Comparison of ENCODE assay signal across 11 cellular contexts in genomic region chr4:25253072-25253447, GRCh38. TPM values are rescaled to one million over a fixed set of nuclear protein-coding genes. Genes with fewer than 3 reads are reported as not detected.
DNase-seq lines count a peak whose midpoint lies in the region; ATAC-seq and TF ChIP-seq lines count a peak whose summit lies in the region.
"Had no signal": no experiment of that assay in that cellular context is flagged by ENCODE, and none has a peak within 500 bp of the region (broad histone marks: within the 10 kb centered on the region; RNA-seq: fewer than 3 reads in every experiment).

No MANE protein-coding gene starts in this region.

- peaks cover 3% of the 10 kb centered on the region for H3K36me3 ChIP-seq in breast epithelium
- H3K36me3 ChIP-seq in SK-N-SH (replicated peaks in 1 of 2; ENCODE audit: control insufficient read depth in 1 of 2, insufficient read depth in 2 of 2, low read length in 1 of 2), result peaks cover 3 to 17% of the 10 kb centered on the region in 2 experiments
- H3K36me3 ChIP-seq: neural progenitor cell had no signal

- no TSS peak for BruUV-seq in MCF 10A (replicated peaks; lab: Mats Ljungman, UMichigan)

- no peak for TF ChIP-seq POLR2A in breast epithelium (IDR thresholded peaks at IDR 0.05)

- H3K4me3 ChIP-seq in breast epithelium (no peak overlapping the region), SK-N-SH (ENCODE audit: low read depth in 2 of 2, low read length in 1 of 2) (no peak overlapping the region)
- H3K4me3 ChIP-seq: neural progenitor cell, SK-N-MC had no signal

- peak overlapping the region; percentile 51; the same call in 1 of the 2 replicates for H3K4me2 ChIP-seq in SK-N-SH
- H3K4me2 ChIP-seq: neural progenitor cell had no signal

- no peak for TF ChIP-seq RAD21 in SK-N-SH (IDR thresholded peaks at IDR 0.05; ENCODE audit: low read length)

- no peak overlapping the region for H2AFZ ChIP-seq in SK-N-SH (ENCODE audit: low read depth)
- H2AFZ ChIP-seq: neural progenitor cell had no signal

- H3K9ac ChIP-seq in SK-N-SH, result no peak overlapping the region
- H3K9ac ChIP-seq: neural progenitor cell had no signal

- no peaks in the 10 kb centered on the region for H3K9me3 Mint-ChIP-seq in MCF 10A (ENCODE audit: unreplicated experiment)
- H3K9me3 Mint-ChIP-seq in immature natural killer cell, result no peaks in the 10 kb centered on the region
- no peaks in the 10 kb centered on the region for H3K9me3 Mint-ChIP-seq in type B pancreatic cell

- no peaks in the 10 kb centered on the region for H3K4me1 ChIP-seq in breast epithelium
- H3K4me1 ChIP-seq in SK-N-SH (ENCODE audit: control insufficient read depth in 1 of 2, insufficient read depth in 2 of 2, low read depth in 1 of 2, low read length in 1 of 2), result no peaks in the 10 kb centered on the region
- H3K4me1 ChIP-seq: neural progenitor cell had no signal

- CTCF ChIA-PET in MCF 10A (lab: Yijun Ruan, JAX), result interaction anchor here (1.0 to 1.8 kb wide), 3 partner anchors 9 to 45 kb away, joined by 3 to 12 read pairs (median 4); no protein-coding TSS in a partner anchor
- CTCF ChIA-PET in SK-N-SH (lab: Yijun Ruan, JAX), result interaction anchor here (0.7 to 1.4 kb wide), 2 partner anchors 9 to 105 kb away, joined by 3 to 4 read pairs; no protein-coding TSS in a partner anchor

- H3K9me3 ChIP-seq in breast epithelium (no peaks in the 10 kb centered on the region), SK-N-SH (no peaks in the 10 kb centered on the region)

- no peak overlapping the region for H3K4me3 Mint-ChIP-seq in MCF 10A (ENCODE audit: unreplicated experiment)
- H3K4me3 Mint-ChIP-seq in immature natural killer cell, result no peak overlapping the region
- H3K4me3 Mint-ChIP-seq in type B pancreatic cell, result no peak overlapping the region
- H3K4me3 Mint-ChIP-seq: neural progenitor cell had no signal

- WGBS in SK-N-SH (ENCODE audit: low lambda C conversion rate), result 16% methylated on average over 2 of the region's 2 CpGs

- no peaks in the 10 kb centered on the region for H3K9me2 ChIP-seq in SK-N-SH

- H3K27me3 ChIP-seq in breast epithelium (no peaks in the 10 kb centered on the region), SK-N-SH (ENCODE audit: insufficient read depth) (no peaks in the 10 kb centered on the region)
- H3K27me3 ChIP-seq: neural progenitor cell had no signal

- H3K27me3 Mint-ChIP-seq in MCF 10A (ENCODE audit: insufficient read depth, unreplicated experiment), result no peaks in the 10 kb centered on the region
- no peaks in the 10 kb centered on the region for H3K27me3 Mint-ChIP-seq in immature natural killer cell (ENCODE audit: low read depth in 3 of 3)
- no peaks in the 10 kb centered on the region for H3K27me3 Mint-ChIP-seq in type B pancreatic cell

- POLR2A ChIA-PET in MCF 10A (lab: Yijun Ruan, JAX), result interaction anchor here (0.7 to 1.5 kb wide), 5 partner anchors 14 to 851 kb away, joined by 4 to 8 read pairs (median 5); partner anchors contain the start of genes SEPSECS and ZCCHC4
- POLR2A ChIA-PET in SK-N-SH (lab: Yijun Ruan, JAX), result no interaction called here

- TF ChIP-seq EP300 in SK-N-SH (IDR thresholded peaks at IDR 0.05; ENCODE audit: borderline replicate concordance in 1 of 2, low read depth in 1 of 2, low read length in 1 of 2), result no peak

- H3F3A ChIP-seq in SK-N-SH (replicated peaks; ENCODE audit: insufficient read depth), result no peaks in the 10 kb centered on the region

- H4K20me1 ChIP-seq in SK-N-SH (ENCODE audit: insufficient read depth), result no peaks in the 10 kb centered on the region

- H3K36me3 Mint-ChIP-seq in MCF 10A (ENCODE audit: insufficient read depth, unreplicated experiment), result peaks cover 22% of the 10 kb centered on the region
- peaks cover 4 to 10% (median 10%) of the 10 kb centered on the region in 3 donors for H3K36me3 Mint-ChIP-seq in immature natural killer cell
- peaks cover 12% of the 10 kb centered on the region for H3K36me3 Mint-ChIP-seq in type B pancreatic cell

- peaks cover 16% of the 10 kb centered on the region for H3K4me1 Mint-ChIP-seq in MCF 10A (ENCODE audit: insufficient read depth, unreplicated experiment)
- peaks cover 33 to 41% of the 10 kb centered on the region in 2 donors for H3K4me1 Mint-ChIP-seq in immature natural killer cell
- H3K4me1 Mint-ChIP-seq in type B pancreatic cell (ENCODE audit: unreplicated experiment), result no peaks in the 10 kb centered on the region
- H3K4me1 Mint-ChIP-seq: neural progenitor cell had no signal

- no peak overlapping the region for H3K27ac ChIP-seq in breast epithelium
- H3K27ac ChIP-seq in SK-N-SH (ENCODE audit: low read depth in 2 of 2, low read length in 1 of 2), result no peak overlapping the region
- no peak overlapping the region for H3K27ac ChIP-seq in substantia nigra (ENCODE audit: low read depth, low read length, poor library complexity, severe bottlenecking)
- H3K27ac ChIP-seq: neural progenitor cell, SK-N-MC had no signal

- H3K27ac Mint-ChIP-seq in MCF 10A (ENCODE audit: low read depth, unreplicated experiment), result no peak overlapping the region
- peak overlapping the region in 5 of 6 donors; percentile 16 to 67 (median 31) for H3K27ac Mint-ChIP-seq in immature natural killer cell
- H3K27ac Mint-ChIP-seq in type B pancreatic cell, result peak overlapping the region; percentile 49
- H3K27ac Mint-ChIP-seq: neural progenitor cell had no signal

- TF ChIP-seq CTCF in MCF 10A (IDR thresholded peaks at IDR 0.05; ENCODE audit: unreplicated experiment), result no peak
- TF ChIP-seq CTCF in breast epithelium (IDR thresholded peaks at IDR 0.05), result no peak
- no peak for TF ChIP-seq CTCF in SK-N-SH (IDR thresholded peaks at IDR 0.05)
- no peak for TF ChIP-seq CTCF in type B pancreatic cell (conservative IDR thresholded peaks at IDR 0.05)

- H3K79me2 ChIP-seq in SK-N-SH (ENCODE audit: insufficient read depth), result peaks cover 16% of the 10 kb centered on the region

- ATAC-seq in HG03469 (IDR thresholded peaks at IDR 0.05; ENCODE audit: unreplicated experiment), result no peak
- ATAC-seq in left cardiac atrium, result no peak

- intact Hi-C loops in MCF 10A (cut with micrococcal nuclease) (no loop called here), breast epithelium (cut with DNase I; ENCODE audit: low total_unique reads) (no loop called here), left cardiac atrium (cut with DNase I) (no loop called here)

- DNase-seq in MCF 10A (ENCODE audit: unreplicated experiment), result peak; percentile 24
- DNase-seq in breast epithelium (ENCODE audit: low spot score in 2 of 2), result no peak
- no peak for DNase-seq in SK-N-SH
- DNase-seq in immature natural killer cell, result no peak
- no peak for DNase-seq in type B pancreatic cell (ENCODE audit: extremely low spot score, unreplicated experiment)
- DNase-seq in left cardiac atrium, result no peak
- DNase-seq in substantia nigra (lab: John Stamatoyannopoulos, UW), result no peak
- DNase-seq: NCI-H526 treated with DMSO at 0.1 percent for 48 hours had no signal

TF ChIP-seq in SK-N-SH, 30 proteins besides CTCF, POLR2A, EP300 and RAD21 (continues in another document):
- TF ChIP-seq NFIC (IDR thresholded peaks at IDR 0.05; ENCODE audit: borderline replicate concordance), result no peak
- TF ChIP-seq SMC3 (IDR thresholded peaks at IDR 0.05; ENCODE audit: low read depth, low read length), result no peak
- TF ChIP-seq JUND (IDR thresholded peaks at IDR 0.05), result no peak
- no peak for TF ChIP-seq ELF1 (IDR thresholded peaks at IDR 0.05)
- TF ChIP-seq FOXM1 (IDR thresholded peaks at IDR 0.05; ENCODE audit: low read depth), result no peak
- no peak for TF ChIP-seq REST (IDR thresholded peaks at IDR 0.05; ENCODE audit: low read depth, low read length)

RNA-seq across cellular contexts. Expression of gene PI4K2B, which starts 19.2 kb away (rescaled TPM):
- total RNA-seq in MCF 10A (2022) (13.6 and 22.8 TPM in 2 replicates), breast epithelium (10 to 100 TPM; 12.3 to 22.0 (median 21.0) TPM), type B pancreatic cell (ENCODE audit: low replicate concordance) (14.1 and 19.2 TPM in 2 replicates), left cardiac atrium (1 to 10 TPM; 3.8 to 6.1 TPM)
- polyA plus RNA-seq in SK-N-SH (2012; rRNA removed) (3.1 and 3.7 TPM in 2 replicates), immature natural killer cell (10 to 100 TPM in 1 of 3 donors, 1 to 10 TPM in 2; 9.2 to 10.3 (median 9.8) TPM)
- 5.2 and 6.0 TPM in 2 replicates for polyA plus RNA-seq in SK-N-SH (2012; cell fraction: cytosol; rRNA removed)
- 1.6 and 2.5 TPM in 2 replicates for polyA plus RNA-seq in SK-N-SH (2012; cell fraction: nucleus; rRNA removed)

RNA-seq across cellular contexts. Expression of gene ZCCHC4, which starts 59.5 kb away (rescaled TPM):
- total RNA-seq in MCF 10A (2022) (7.7 and 9.7 TPM in 2 replicates), breast epithelium (10 to 100 TPM; 10.7 to 32.1 (median 18.7) TPM), type B pancreatic cell (ENCODE audit: low replicate concordance) (9.3 and 11.2 TPM in 2 replicates), left cardiac atrium (1 to 10 TPM; 6.9 to 8.5 TPM)
- polyA plus RNA-seq in SK-N-SH (2012; rRNA removed) (4.8 and 7.5 TPM in 2 replicates), immature natural killer cell (1 to 10 TPM; 3.8 to 9.2 (median 4.6) TPM)
- polyA plus RNA-seq in SK-N-SH (2012; cell fraction: cytosol; rRNA removed), result 4.6 and 5.1 TPM in 2 replicates
- polyA plus RNA-seq in SK-N-SH (2012; cell fraction: nucleus; rRNA removed), result 11.8 and 18.3 TPM in 2 replicates
